1 cellular context compared by ENCODE assay signal in genomic region chr13:22235285-22235949, GRCh38.
TF ChIP-seq lines count a peak whose summit lies in the region.

No MANE protein-coding gene starts in this region.

TF ChIP-seq in GM12878, 131 proteins besides CTCF, POLR2A, EP300 and RAD21 (continued from another document):
- TF ChIP-seq ZBTB4 (CRISPR knock-in tag; IDR thresholded peaks at IDR 0.05) (no peak), BACH1 (IDR thresholded peaks at IDR 0.05; ENCODE audit: borderline replicate concordance) (no peak), NR2C2 (IDR thresholded peaks at IDR 0.05; ENCODE audit: borderline replicate concordance, control insufficient read depth, insufficient read length, low read depth) (no peak), PKNOX1 (IDR thresholded peaks at IDR 0.05) (no peak), MEF2A (IDR thresholded peaks at IDR 0.05; ENCODE audit: insufficient read depth, low read depth, low read length) (no peak), TBL1XR1 (IDR thresholded peaks at IDR 0.05; ENCODE audit: low read depth, low read length) (no peak), ZNF592 (IDR thresholded peaks at IDR 0.05) (no peak), RFX5 (IDR thresholded peaks at IDR 0.05; ENCODE audit: low read depth, low read length) (no peak), RBBP5 (conservative IDR thresholded peaks at IDR 0.05) (no peak), ZSCAN29 (IDR thresholded peaks at IDR 0.05) (no peak), TARDBP (IDR thresholded peaks at IDR 0.05; ENCODE audit: borderline replicate concordance) (no peak)
